In genomic region chr19:10644351-10645007, GRCh38 we compare ENCODE assay signal across 8 cellular contexts. TPM values are rescaled to one million over a fixed set of nuclear protein-coding genes. Genes with fewer than 3 reads are reported as not detected.
DNase-seq lines count a peak whose midpoint lies in the region; ATAC-seq and TF ChIP-seq lines count a peak whose summit lies in the region.

No MANE protein-coding gene starts in this region.

- DNase-seq in G401 (ENCODE audit: low spot score): peak; percentile 77
- peak; percentile 85 for DNase-seq in NAMALWA (ENCODE audit: low spot score)
- peak; percentile 48 to 70 for DNase-seq in SW 1271 (lab: John Stamatoyannopoulos, UW)
- DNase-seq in head of caudate nucleus: peak; percentile 67 to 95 (median 88)
- peak; percentile 72 for DNase-seq in pons (ENCODE audit: low spot score)
- peak; percentile 72 to 82 for DNase-seq in tibial nerve (ENCODE audit: low spot score in 2 of 2)

- H3K36me3 ChIP-seq in tibial nerve: peaks cover 0 to 37% (median 10%) of the 10 kb centered on the region in 3 donors

- H3K9me3 ChIP-seq in tibial nerve: no peaks in the 10 kb centered on the region

- no peak overlapping the region for H3K4me3 Mint-ChIP-seq in activated naive CD8-positive, alpha-beta T cell

- H3K27ac ChIP-seq in tibial nerve: peak overlapping the region; percentile 73 to 90 (median 86)

- peak overlapping the region; percentile 64 for H3K27ac Mint-ChIP-seq in activated naive CD8-positive, alpha-beta T cell

- in situ Hi-C loops in G401 (cut with HindIII; ENCODE audit: low sequenced_read_pairs): no loop called here

- no peaks in the 10 kb centered on the region for H3K36me3 Mint-ChIP-seq in activated naive CD8-positive, alpha-beta T cell

- peaks cover 0 to 75% (median 40%) of the 10 kb centered on the region in 4 donors for H3K4me1 ChIP-seq in tibial nerve

- ATAC-seq in HG03108 (IDR thresholded peaks at IDR 0.05; ENCODE audit: unreplicated experiment): no peak

- no peak overlapping the region for H3K4me3 ChIP-seq in tibial nerve

- intact Hi-C loops in head of caudate nucleus (cut with DNase I): loop anchor here (2.0 kb wide), 1 partner anchor 64 kb away; no protein-coding TSS in a partner anchor

- H3K27me3 ChIP-seq in tibial nerve: no peaks in the 10 kb centered on the region

- peaks cover 34% of the 10 kb centered on the region for H3K4me1 Mint-ChIP-seq in activated naive CD8-positive, alpha-beta T cell (ENCODE audit: low read depth)

- 4 to 8% methylated on average over 13 of the region's 13 CpGs for WGBS in tibial nerve, 2 donors

- H3K27me3 Mint-ChIP-seq in activated naive CD8-positive, alpha-beta T cell: no peaks in the 10 kb centered on the region

- peak; percentile 78 to 97 (median 91) for TF ChIP-seq CTCF in tibial nerve (IDR thresholded peaks at IDR 0.05)

- TF ChIP-seq EP300 in tibial nerve (IDR thresholded peaks at IDR 0.05): peak in 1 of 2 donors; percentile 51

- TF ChIP-seq POLR2A in tibial nerve (IDR thresholded peaks at IDR 0.05): no peak

- H3K9me3 Mint-ChIP-seq in activated naive CD8-positive, alpha-beta T cell (ENCODE audit: low read depth): no peaks in the 10 kb centered on the region

RNA-seq across cellular contexts. Expression of gene ILF3, which starts 9.7 kb away (rescaled TPM):
- 363 and 464 TPM in 2 replicates for total RNA-seq in G401 (2014; rRNA removed; shearing (Covaris generic))
- 100 to 1,000 TPM; 109 to 166 (median 127) TPM for total RNA-seq in tibial nerve

RNA-seq across cellular contexts. Expression of gene SLC44A2, which starts 19.1 kb away (rescaled TPM):
- 7.4 and 12.8 TPM in 2 replicates for total RNA-seq in G401 (2014; rRNA removed; shearing (Covaris generic))
- 100 to 1,000 TPM; 104 to 193 (median 132) TPM for total RNA-seq in tibial nerve

RNA-seq across cellular contexts. Expression of gene QTRT1, which starts 56.8 kb away (rescaled TPM):
- 85.4 and 93.4 TPM in 2 replicates for total RNA-seq in G401 (2014; rRNA removed; shearing (Covaris generic))
- total RNA-seq in tibial nerve: 100 to 1,000 TPM in 1 of 4 donors, 10 to 100 TPM in 3; 43.7 to 134 (median 65.3) TPM

RNA-seq across cellular contexts. Expression of gene AP1M2, which starts 57.4 kb away (rescaled TPM):
- 75.0 and 80.7 TPM in 2 replicates for total RNA-seq in G401 (2014; rRNA removed; shearing (Covaris generic))
- not detected for total RNA-seq in tibial nerve
